Comparison of ENCODE assay signal across 32 cellular contexts in genomic region chr7:107236857-107237256, GRCh38.
DNase-seq lines count a peak whose midpoint lies in the region; ATAC-seq and TF ChIP-seq lines count a peak whose summit lies in the region.
"Had no signal": no experiment of that assay in that cellular context is flagged by ENCODE, and none has a peak within 500 bp of the region (broad histone marks: within the 10 kb centered on the region; RNA-seq: fewer than 3 reads in every experiment).

No MANE protein-coding gene starts in this region.

- no peak overlapping the region for H3K4me3 Mint-ChIP-seq in natural killer cell treated with Interleukin-12 subunit alpha and Interleukin-12 subunit beta and Interleukin-15 and Interleukin-18, amount 100 ng/mL, for 72 hours
- H3K4me3 Mint-ChIP-seq: activated CD4-positive, alpha-beta memory T cell treated with anti-CD3 and anti-CD28 coated beads, Interleukin-2, amount 10 ng/mL, durations not matched to agents 7 days and 5 days; activated naive CD8-positive, alpha-beta T cell treated with anti-CD3 and anti-CD28 coated beads, Interleukin-2, amount 50 U/mL, for 24 hours; mesothelial cell of epicardium; naive thymus-derived CD4-positive, alpha-beta T cell; T-helper 17 cell had no signal

- in situ Hi-C loops in IMR-90 (cut with MboI; ENCODE audit: low sequenced_read_pairs) = no loop called here

- H3K56ac ChIP-seq in IMR-90 (ENCODE audit: extremely low read depth, insufficient read depth, low read length) = no peak overlapping the region

- H3K27ac Mint-ChIP-seq in natural killer cell treated with Interleukin-12 subunit alpha and Interleukin-12 subunit beta and Interleukin-15 and Interleukin-18, amount 100 ng/mL, for 72 hours = no peak overlapping the region
- H3K27ac Mint-ChIP-seq: activated CD4-positive, alpha-beta memory T cell treated with anti-CD3 and anti-CD28 coated beads, Interleukin-2, amount 10 ng/mL, durations not matched to agents 7 days and 5 days; activated naive CD8-positive, alpha-beta T cell treated with anti-CD3 and anti-CD28 coated beads, Interleukin-2, amount 50 U/mL, for 24 hours; mesothelial cell of epicardium; T-helper 17 cell had no signal

- no peaks in the 10 kb centered on the region for H3K4me1 Mint-ChIP-seq in natural killer cell treated with Interleukin-12 subunit alpha and Interleukin-12 subunit beta and Interleukin-15 and Interleukin-18, amount 100 ng/mL, for 72 hours (ENCODE audit: low read depth in 2 of 2)
- H3K4me1 Mint-ChIP-seq: activated CD4-positive, alpha-beta memory T cell treated with anti-CD3 and anti-CD28 coated beads, Interleukin-2, amount 10 ng/mL, durations not matched to agents 7 days and 5 days; activated naive CD8-positive, alpha-beta T cell treated with anti-CD3 and anti-CD28 coated beads, Interleukin-2, amount 50 U/mL, for 24 hours; mesothelial cell of epicardium had no signal

- no peaks in the 10 kb centered on the region for H4K20me1 ChIP-seq in IMR-90 (ENCODE audit: insufficient read depth, low read length)
- H4K20me1 ChIP-seq: BLaER1 had no signal

- intact Hi-C loops in IMR-90 (cut with micrococcal nuclease) = no loop called here

- H3K23ac ChIP-seq in IMR-90 (ENCODE audit: low read depth, low read length) = no peak overlapping the region

- BruUV-seq in IMR-90 (replicated peaks; lab: Mats Ljungman, UMichigan) = no TSS peak

- H2BK120ac ChIP-seq in IMR-90 (ENCODE audit: low read depth, low read length) = no peak overlapping the region

- H3K18ac ChIP-seq in IMR-90 (ENCODE audit: low read depth, low read length) = no peak overlapping the region

- H3K4ac ChIP-seq in IMR-90 (ENCODE audit: low read depth, low read length) = no peak overlapping the region

- no peak overlapping the region for H3K9ac ChIP-seq in IMR-90 (ENCODE audit: low read depth, low read length)
- H3K9ac ChIP-seq: BLaER1, GM23248 had no signal

- no peak overlapping the region for H4K5ac ChIP-seq in IMR-90 (ENCODE audit: low read depth, low read length)

- H2BK5ac ChIP-seq in IMR-90 (ENCODE audit: low read depth, low read length, poor library complexity, severe bottlenecking) = no peak overlapping the region

- no peak overlapping the region for H2AFZ ChIP-seq in IMR-90 (replicated peaks; ENCODE audit: low read length, poor library complexity)
- H2AFZ ChIP-seq: GM23248 had no signal

- H3K36me3 Mint-ChIP-seq in natural killer cell treated with Interleukin-12 subunit alpha and Interleukin-12 subunit beta and Interleukin-15 and Interleukin-18, amount 100 ng/mL, for 72 hours = no peaks in the 10 kb centered on the region

- H3K9me3 ChIP-seq in IMR-90 (ENCODE audit: control insufficient read depth, insufficient read depth, low read length) = no peaks in the 10 kb centered on the region
- H3K9me3 ChIP-seq: BLaER1, psoas muscle had no signal

- CTCF ChIA-PET in IMR-90 (lab: Yijun Ruan, JAX) = interaction anchor here (0.7 kb wide), 1 partner anchor 13 kb away, joined by 3 read pairs; no protein-coding TSS in a partner anchor

- H3K4me2 ChIP-seq in IMR-90 (ENCODE audit: low read depth, low read length) = no peak overlapping the region
- H3K4me2 ChIP-seq: BLaER1 had no signal

- H4K8ac ChIP-seq in IMR-90 (ENCODE audit: low read depth in 2 of 2, low read length in 2 of 2) = no peak overlapping the region

- H3K36me3 ChIP-seq in IMR-90 (ENCODE audit: control insufficient read depth, insufficient read depth, low read length) = no peaks in the 10 kb centered on the region

- no peak for TF ChIP-seq RAD21 in IMR-90 (IDR thresholded peaks at IDR 0.05; ENCODE audit: low read length)

- H3K79me1 ChIP-seq in IMR-90 (ENCODE audit: low read depth in 1 of 2, low read length in 2 of 2) = no peaks in the 10 kb centered on the region

- no peak overlapping the region for H3K4me3 ChIP-seq in IMR-90 (ENCODE audit: insufficient read depth, low read depth, low read length)
- H3K4me3 ChIP-seq: BLaER1, GM23248, psoas muscle, SK-N-MC had no signal

- TF ChIP-seq CTCF in IMR-90 (conservative IDR thresholded peaks at IDR 0.05; ENCODE audit: low read depth, low read length) = no peak

- no peak overlapping the region for H2AK5ac ChIP-seq in IMR-90 (ENCODE audit: low read depth, low read length)

- H3K4me1 ChIP-seq in IMR-90 (ENCODE audit: control insufficient read depth, insufficient read depth, low read length) = peaks cover 3% of the 10 kb centered on the region; the same call in 1 of the 2 replicates
- H3K4me1 ChIP-seq: BLaER1 had no signal

- H4K91ac ChIP-seq in IMR-90 (ENCODE audit: insufficient read depth, low read depth, low read length) = no peak overlapping the region

- no peak for ATAC-seq in IMR-90 (ENCODE audit: low read depth)
- no peak for ATAC-seq in natural killer cell treated with Interleukin-12 subunit alpha and Interleukin-12 subunit beta and Interleukin-15 and Interleukin-18, amount 100 ng/mL, for 72 hours
- no peak for ATAC-seq in GM18868 (IDR thresholded peaks at IDR 0.05; ENCODE audit: unreplicated experiment)
- ATAC-seq: activated naive CD8-positive, alpha-beta T cell treated with anti-CD3 and anti-CD28 coated beads, Interleukin-2, amount 50 U/mL, for 24 hours; naive thymus-derived CD4-positive, alpha-beta T cell; PC-3; psoas muscle; T-helper 17 cell had no signal

- POLR2A ChIA-PET in IMR-90 (lab: Charles Lee; ENCODE audit: unreplicated experiment) = no interaction called here

- no peak overlapping the region for H2AK9ac ChIP-seq in IMR-90 (replicated peaks; ENCODE audit: low read depth, low read length, poor library complexity)

- TF ChIP-seq POLR2A in IMR-90 (IDR thresholded peaks at IDR 0.05; ENCODE audit: low read depth, low read length) = no peak

- H3K9me3 Mint-ChIP-seq in natural killer cell treated with Interleukin-12 subunit alpha and Interleukin-12 subunit beta and Interleukin-15 and Interleukin-18, amount 100 ng/mL, for 72 hours = no peaks in the 10 kb centered on the region
- H3K9me3 Mint-ChIP-seq: activated CD4-positive, alpha-beta memory T cell treated with anti-CD3 and anti-CD28 coated beads, Interleukin-2, amount 10 ng/mL, durations not matched to agents 7 days and 5 days; activated naive CD8-positive, alpha-beta T cell treated with anti-CD3 and anti-CD28 coated beads, Interleukin-2, amount 50 U/mL, for 24 hours; mesothelial cell of epicardium had no signal

- H2BK15ac ChIP-seq in IMR-90 (ENCODE audit: low read depth, low read length) = no peak overlapping the region

- dilution Hi-C loops in IMR-90 (cut with HindIII; ENCODE audit: low sequenced_read_pairs, unreplicated experiment) = no loop called here

- DNase-seq in EH (ENCODE audit: low read depth) (peak; percentile 26), IMR-90 (peak; percentile 46), cerebellar nuclear complex (lab: John Stamatoyannopoulos, UW) (peak; percentile 24 to 62), middle frontal gyrus (ENCODE audit: extremely low spot score, low spot score) (peak; percentile 49), NCI-H1930 (lab: John Stamatoyannopoulos, UW) (no peak), DMS 273 (lab: John Stamatoyannopoulos, UW; ENCODE audit: unreplicated experiment) (no peak)
- DNase-seq in natural killer cell treated with Interleukin-12 subunit alpha and Interleukin-12 subunit beta and Interleukin-15 and Interleukin-18, amount 100 ng/mL, for 72 hours (ENCODE audit: low spot score) = no peak
- DNase-seq: ACHN; activated CD4-positive, alpha-beta memory T cell treated with anti-CD3 and anti-CD28 coated beads, Interleukin-2, amount 10 ng/mL, durations not matched to agents 7 days and 5 days; activated CD4-positive, CD25-positive, alpha-beta regulatory T cell treated with anti-CD3 and anti-CD28 coated beads, Interleukin-2, amount 50 U/mL, for 72 hours; activated CD8-positive, alpha-beta memory T cell treated with anti-CD3 and anti-CD28 coated beads, Interleukin-2, amount 50 U/mL, for 4 hours; activated naive CD4-positive, alpha-beta T cell; activated naive CD8-positive, alpha-beta T cell treated with anti-CD3 and anti-CD28 coated beads, Interleukin-2, amount 50 U/mL, for 24 hours; DMS153; effector CD4-positive, alpha-beta T cell; GDM1; GM23248; naive thymus-derived CD4-positive, alpha-beta T cell; NCI-H1092; NCI-H1694; NK-92 treated with Interleukin-12 subunit alpha and Interleukin-12 subunit beta, amount 100 ng/mL, for 24 hours; nucleus accumbens; PC-3; psoas muscle; stimulated activated CD4-positive, alpha-beta T cell treated with anti-CD3 and anti-CD28 coated beads, Interleukin-15, amount 100 ng/mL, for 24 hours; stimulated activated CD4-positive, alpha-beta T cell treated with anti-CD3 and anti-CD28 coated beads, Interleukin-4, amount 100 ng/mL, for 4 hours; T-helper 17 cell; trophoblast cell had no signal

- H3K27ac ChIP-seq in IMR-90 (ENCODE audit: insufficient read depth, low read length) = no peak overlapping the region
- H3K27ac ChIP-seq: BLaER1, GM23248, psoas muscle, SK-N-MC had no signal

- H3K27me3 ChIP-seq in IMR-90 (ENCODE audit: control insufficient read depth, insufficient read depth, low read length) = no peaks in the 10 kb centered on the region
- H3K27me3 ChIP-seq: BLaER1 had no signal

- peaks cover 3% of the 10 kb centered on the region; the same call in 1 of the 2 replicates for H3K9me1 ChIP-seq in IMR-90 (ENCODE audit: insufficient read depth, low read length)

- H3K14ac ChIP-seq in IMR-90 (replicated peaks; ENCODE audit: low read depth, low read length) = no peak overlapping the region

- no peaks in the 10 kb centered on the region for H3K27me3 Mint-ChIP-seq in natural killer cell treated with Interleukin-12 subunit alpha and Interleukin-12 subunit beta and Interleukin-15 and Interleukin-18, amount 100 ng/mL, for 72 hours
- H3K27me3 Mint-ChIP-seq: activated CD4-positive, alpha-beta memory T cell treated with anti-CD3 and anti-CD28 coated beads, Interleukin-2, amount 10 ng/mL, durations not matched to agents 7 days and 5 days; activated naive CD8-positive, alpha-beta T cell treated with anti-CD3 and anti-CD28 coated beads, Interleukin-2, amount 50 U/mL, for 24 hours; naive thymus-derived CD4-positive, alpha-beta T cell; T-helper 17 cell had no signal

- H2BK20ac ChIP-seq in IMR-90 (ENCODE audit: low read depth, low read length) = no peak overlapping the region

TF ChIP-seq in IMR-90, 13 proteins besides CTCF, POLR2A, EP300 and RAD21 (continues in another document):
- no peak for TF ChIP-seq RFX5 (IDR thresholded peaks at IDR 0.05; ENCODE audit: low read depth, low read length)
- TF ChIP-seq USF2 (IDR thresholded peaks at IDR 0.05; ENCODE audit: low read depth, low read length) = no peak
- no peak for TF ChIP-seq MAZ (IDR thresholded peaks at IDR 0.05; ENCODE audit: borderline replicate concordance, low read depth, low read length)
- no peak for TF ChIP-seq BHLHE40 (IDR thresholded peaks at IDR 0.05; ENCODE audit: low read depth, low read length)
- TF ChIP-seq FOS (IDR thresholded peaks at IDR 0.05; ENCODE audit: low read depth, low read length) = no peak

Comparison
In these comparisons a context has a peak if more than half of its experiments do, and no peak if none do; other contexts are left out.
1. DNase-seq: peak in EH (single experiment), IMR-90 (single experiment), cerebellar nuclear complex (2 of 2) and middle frontal gyrus (single experiment); none in NCI-H1930 (0 of 2), DMS 273 (single experiment) and natural killer cell treated with Interleukin-12 subunit alpha and Interleukin-12 subunit beta and Interleukin-15 and Interleukin-18, amount 100 ng/mL, for 72 hours (single experiment).